In genomic region chr7:88546808-88547207, GRCh38 we compare ENCODE assay signal across 8 cellular contexts.
DNase-seq lines count a peak whose midpoint lies in the region; ATAC-seq and TF ChIP-seq lines count a peak whose summit lies in the region.

No MANE protein-coding gene starts in this region.

- H3K27me3 ChIP-seq in iPS DF 6.9 (ENCODE audit: control insufficient read depth, insufficient read depth, low read length) (no peaks in the 10 kb centered on the region), sigmoid colon (no peaks in the 10 kb centered on the region)

- TF ChIP-seq EP300 in sigmoid colon (IDR thresholded peaks at IDR 0.05) = no peak

- ATAC-seq in HG03520 (IDR thresholded peaks at IDR 0.05; ENCODE audit: unreplicated experiment) (peak; percentile 55), GM21515 (IDR thresholded peaks at IDR 0.05; ENCODE audit: unreplicated experiment) (no peak)

- H3K4me1 ChIP-seq in iPS DF 6.9 (ENCODE audit: control insufficient read depth, insufficient read depth, low read length) = no peaks in the 10 kb centered on the region
- H3K4me1 ChIP-seq in sigmoid colon = no peaks in the 10 kb centered on the region

- no peaks in the 10 kb centered on the region for H3K36me3 ChIP-seq in iPS DF 6.9 (ENCODE audit: control insufficient read depth, insufficient read depth, low read length)
- no peaks in the 10 kb centered on the region for H3K36me3 ChIP-seq in sigmoid colon

- TF ChIP-seq POLR2A in sigmoid colon (IDR thresholded peaks at IDR 0.05) = no peak

- WGBS in iPS DF 6.9 (ENCODE audit: insufficient coverage, insufficient read length) = no CpG with 5 or more reads among the region's 2 CpGs
- 42 to 51% methylated on average over 2 of the region's 2 CpGs for WGBS in sigmoid colon, 2 donors

- H3K9me3 ChIP-seq in iPS DF 6.9 (ENCODE audit: control insufficient read depth, insufficient read depth, low read length) = no peaks in the 10 kb centered on the region
- H3K9me3 ChIP-seq in sigmoid colon = peaks cover 0 to 7% (median 0%) of the 10 kb centered on the region in 4 donors

- intact Hi-C loops in sigmoid colon (cut with DNase I) = no loop called here

- H3K4me3 ChIP-seq in iPS DF 6.9 (ENCODE audit: low read length) (no peak overlapping the region), sigmoid colon (no peak overlapping the region)

- peak in 1 of 4 experiments; percentile 34 for TF ChIP-seq CTCF in sigmoid colon (IDR thresholded peaks at IDR 0.05)

- peak; percentile 0 to 9 for DNase-seq in stimulated activated CD4-positive, alpha-beta T cell treated with anti-CD3 and anti-CD28 coated beads, Interleukin-15, amount 100 ng/mL, for 48 hours (ENCODE audit: low read depth in 2 of 2)
- no peak for DNase-seq in stimulated activated CD4-positive, alpha-beta T cell treated with anti-CD3 and anti-CD28 coated beads, Interleukin-4, amount 100 ng/mL, for 1 hour
- DNase-seq in SK-N-DZ (ENCODE audit: low spot score) = peak; percentile 25
- peak; percentile 37 for DNase-seq in iPS DF 6.9 (ENCODE audit: low read depth, low spot score)
- DNase-seq in sigmoid colon = no peak
- no peak for DNase-seq in GM03348 (ENCODE audit: low spot score)

- H3K27ac ChIP-seq in iPS DF 6.9 (ENCODE audit: low read length) (no peak overlapping the region), sigmoid colon (no peak overlapping the region)

Comparison
In these comparisons a context has a peak if more than half of its experiments do, and no peak if none do; other contexts are left out.
1. DNase-seq: peak in stimulated activated CD4-positive, alpha-beta T cell treated with anti-CD3 and anti-CD28 coated beads, Interleukin-15, amount 100 ng/mL, for 48 hours (2 of 2), SK-N-DZ (single experiment) and iPS DF 6.9 (single experiment); none in stimulated activated CD4-positive, alpha-beta T cell treated with anti-CD3 and anti-CD28 coated beads, Interleukin-4, amount 100 ng/mL, for 1 hour (single experiment), sigmoid colon (single experiment) and GM03348 (single experiment).